8 cellular contexts compared by ENCODE assay signal in the genomic region with DNA sequence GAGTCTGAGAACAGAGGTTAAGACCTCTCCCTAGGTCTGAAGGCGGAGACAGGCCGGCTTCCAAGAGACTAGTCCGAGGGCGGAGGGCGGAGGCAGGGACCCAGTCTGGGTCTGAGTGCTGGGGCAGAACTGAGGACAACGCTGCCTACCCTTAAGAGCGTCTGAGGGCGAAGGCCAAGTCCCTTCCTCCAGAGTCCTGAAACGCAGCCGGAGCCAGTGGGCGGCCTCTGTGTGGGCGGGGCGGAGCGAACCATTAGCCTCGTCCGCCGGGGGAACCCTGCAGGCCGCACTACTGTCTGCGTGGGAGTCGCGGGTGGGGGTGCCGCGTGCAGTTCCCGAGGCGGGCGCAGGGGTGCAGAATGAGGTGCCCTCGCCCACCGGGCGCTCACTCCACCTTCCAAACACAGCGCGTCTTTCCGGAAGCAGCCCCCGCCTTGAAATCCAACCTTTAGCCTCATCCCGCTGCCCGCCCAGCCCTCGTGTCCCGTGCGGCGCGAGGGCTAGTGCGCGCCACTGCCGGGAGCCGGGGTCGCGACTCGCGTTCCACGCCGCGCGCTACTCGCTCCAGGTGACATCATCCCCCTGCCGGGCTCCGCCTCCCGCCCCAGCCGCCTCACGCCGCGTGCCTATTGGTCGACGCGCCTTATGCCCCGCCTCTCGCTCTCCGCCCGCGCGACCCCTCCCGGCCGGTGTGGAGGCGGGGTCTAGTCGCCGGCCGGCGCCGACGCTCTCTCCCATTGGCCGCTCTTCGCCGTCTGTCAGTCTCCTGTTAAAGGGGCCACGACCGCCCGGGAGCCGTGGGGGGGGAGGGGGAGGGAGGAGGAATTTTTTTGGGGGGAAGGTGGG. TPM values are rescaled to one million over a fixed set of nuclear protein-coding genes. Genes with fewer than 3 reads are reported as not detected.
DNase-seq lines count a peak whose midpoint lies in the region; ATAC-seq and TF ChIP-seq lines count a peak whose summit lies in the region.

A gene with protein sequence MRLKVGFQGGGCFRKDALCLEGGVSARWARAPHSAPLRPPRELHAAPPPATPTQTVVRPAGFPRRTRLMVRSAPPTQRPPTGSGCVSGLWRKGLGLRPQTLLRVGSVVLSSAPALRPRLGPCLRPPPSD (minus strand): TSS at position 579 of the 846 bp plus-strand sequence. CDS start 121 bp downstream, at position 458.

- peaks cover 22 to 27% of the 10 kb centered on the region in 2 donors for H3K4me1 ChIP-seq in adrenal gland (replicated peaks in 1 of 2)
- H3K4me1 ChIP-seq in prostate gland (replicated peaks), result peaks cover 14% of the 10 kb centered on the region

- no peaks in the 10 kb centered on the region for H3K36me3 ChIP-seq in adrenal gland (replicated peaks in 1 of 2)
- no peaks in the 10 kb centered on the region for H3K36me3 ChIP-seq in prostate gland

- H3K27ac ChIP-seq in adrenal gland (peak within 1 kb of the TSS; percentile 87 to 98 (median 96)), prostate gland (peak within 1 kb of the TSS; percentile 95 to 97)

- 1% methylated on average over 24 to 85 of the region's 85 CpGs for WGBS in adrenal gland, 4 donors
- WGBS in prostate gland, result 1% methylated on average over 52 of the region's 85 CpGs

- intact Hi-C loops in adrenal gland (cut with DNase I) (no loop called here), left cardiac atrium (cut with DNase I) (no loop called here), prostate gland (cut with DNase I) (loop anchor here (5.0 kb wide), 1 partner anchor 34 kb away; no protein-coding TSS in a partner anchor)

- ATAC-seq in HG02840 (IDR thresholded peaks at IDR 0.05; ENCODE audit: low FRiP score, unreplicated experiment) (peak; percentile 77), left cardiac atrium (peak; percentile 91 to 94)

- H3K27me3 ChIP-seq in adrenal gland (no peaks in the 10 kb centered on the region), prostate gland (replicated peaks; ENCODE audit: insufficient read depth) (no peaks in the 10 kb centered on the region)

- H3K4me3 ChIP-seq in adrenal gland (peak within 1 kb of the TSS in 2 of 4 donors; percentile 44 to 61), prostate gland (peak within 1 kb of the TSS; percentile 55 to 58)

- H3K9me3 ChIP-seq in adrenal gland (replicated peaks in 1 of 3) (no peaks in the 10 kb centered on the region), prostate gland (no peaks in the 10 kb centered on the region)

- in situ Hi-C loops in GM13976 (cut with MboI; ENCODE audit: low sequenced_read_pairs, unreplicated experiment), result no loop called here

- no peak for TF ChIP-seq CTCF in GM13976 (IDR thresholded peaks at IDR 0.05; ENCODE audit: borderline replicate concordance, control extremely low read depth, extremely low read depth, insufficient read depth, missing control alignments)
- peak in 4 of 6 experiments; percentile 16 to 50 (median 31) for TF ChIP-seq CTCF in adrenal gland (IDR thresholded peaks at IDR 0.05)
- peak in 3 of 4 experiments; percentile 14 to 42 (median 31) for TF ChIP-seq CTCF in prostate gland (IDR thresholded peaks at IDR 0.05)

- DNase-seq in GM13976 (ENCODE audit: low spot score), result peak; percentile 99
- peak; percentile 92 for DNase-seq in NCI-H146 (lab: John Stamatoyannopoulos, UW)
- DNase-seq in T follicular helper cell (ENCODE audit: low read depth), result peak; percentile 93
- DNase-seq in adrenal gland, result peak; percentile 95 to 97 (median 95)
- DNase-seq in left cardiac atrium, result peak; percentile 96
- peak; percentile 94 for DNase-seq in prostate gland (ENCODE audit: low spot score)
- peak; percentile 96 for DNase-seq in ureter (ENCODE audit: low spot score)

- TF ChIP-seq POLR2A in adrenal gland (IDR thresholded peaks at IDR 0.05) (peak; percentile 34 to 70), prostate gland (IDR thresholded peaks at IDR 0.05) (peak; percentile 63)

RNA-seq across cellular contexts. Expression of the gene that starts here (rescaled TPM):
- total RNA-seq in adrenal gland (1 to 10 TPM in 7 of 8 donors, under 1 TPM in 1; 0.94 to 4.7 (median 1.8) TPM), left cardiac atrium (1 to 10 TPM in 1 of 2 donors, under 1 TPM in 1; 0.47 to 1.6 TPM), prostate gland (10 to 100 TPM in 1 of 2 donors, 1 to 10 TPM in 1; 2.2 to 11.1 TPM), ureter (2.4 TPM)
- 1 to 10 TPM; 1.1 to 8.2 (median 4.5) TPM for polyA plus RNA-seq in adrenal gland
